ENCODE assay signal across 18 cellular contexts in the genomic region with DNA sequence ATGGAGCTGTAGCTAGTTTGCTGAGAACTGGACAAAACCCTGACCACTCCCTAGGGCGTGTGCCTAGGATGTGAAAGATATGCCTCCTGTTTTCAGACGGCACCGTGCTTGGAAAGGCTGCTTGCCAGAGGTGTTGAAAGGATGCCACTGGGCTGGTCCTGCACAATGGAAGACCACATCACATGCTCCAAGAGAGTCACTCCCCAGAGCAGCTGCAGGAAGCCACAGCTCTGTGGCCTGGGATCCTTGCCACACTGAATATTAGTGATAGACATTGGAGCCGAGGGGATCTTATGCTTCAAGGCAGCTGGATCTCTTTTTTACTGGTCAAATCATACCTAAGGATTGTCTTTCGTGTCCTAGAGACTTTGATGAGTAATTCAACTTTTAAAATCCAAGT. TPM values are rescaled to one million over a fixed set of nuclear protein-coding genes. Genes with fewer than 3 reads are reported as not detected.
DNase-seq lines count a peak whose midpoint lies in the region; ATAC-seq and TF ChIP-seq lines count a peak whose summit lies in the region.
"Had no signal": no experiment of that assay in that cellular context is flagged by ENCODE, and none has a peak within 500 bp of the region (broad histone marks: within the 10 kb centered on the region; RNA-seq: fewer than 3 reads in every experiment).

No MANE protein-coding gene starts in this region.

- peak overlapping the region; percentile 38 to 96 (median 81) for H3K27ac Mint-ChIP-seq in brain
- H3K27ac Mint-ChIP-seq: activated naive CD4-positive, alpha-beta T cell treated with anti-CD3 and anti-CD28 coated beads, Interleukin-2, amount 10 ng/mL, durations not matched to agents 7 days and 5 days; IgD-negative memory B cell had no signal

- no peaks in the 10 kb centered on the region for H3K36me3 Mint-ChIP-seq in brain
- H3K36me3 Mint-ChIP-seq: activated naive CD4-positive, alpha-beta T cell treated with anti-CD3 and anti-CD28 coated beads, Interleukin-2, amount 10 ng/mL, durations not matched to agents 7 days and 5 days; IgD-negative memory B cell had no signal

- TF ChIP-seq CTCF in brain (conservative IDR thresholded peaks at IDR 0.05) (no peak), GM20000 (IDR thresholded peaks at IDR 0.05; ENCODE audit: extremely low read depth, missing control alignments) (no peak)

- ATAC-seq in SK-N-SH treated with all-trans-retinoic acid at 6 μM for 48 hours: no peak

- H3K27me3 Mint-ChIP-seq in brain: no peaks in the 10 kb centered on the region

- peak overlapping the region in 2 of 5 experiments; percentile 23 to 72 for H3K4me3 Mint-ChIP-seq in brain
- H3K4me3 Mint-ChIP-seq: activated naive CD4-positive, alpha-beta T cell treated with anti-CD3 and anti-CD28 coated beads, Interleukin-2, amount 10 ng/mL, durations not matched to agents 7 days and 5 days; IgD-negative memory B cell had no signal

- peaks cover 18% of the 10 kb centered on the region for H3K4me1 Mint-ChIP-seq in brain
- H3K4me1 Mint-ChIP-seq: activated naive CD4-positive, alpha-beta T cell treated with anti-CD3 and anti-CD28 coated beads, Interleukin-2, amount 10 ng/mL, durations not matched to agents 7 days and 5 days had no signal

- no peaks in the 10 kb centered on the region for H3K9me3 Mint-ChIP-seq in brain
- H3K9me3 Mint-ChIP-seq: activated naive CD4-positive, alpha-beta T cell treated with anti-CD3 and anti-CD28 coated beads, Interleukin-2, amount 10 ng/mL, durations not matched to agents 7 days and 5 days; IgD-negative memory B cell had no signal

- DNase-seq in Ammon's horn (ENCODE audit: low spot score) (peak; percentile 21), LHCN-M2 (ENCODE audit: low read depth) (peak; percentile 98), medulla oblongata (ENCODE audit: extremely low spot score) (peak; percentile 45), NCI-H146 treated with DMSO at 0.1 percent for 48 hours (lab: John Stamatoyannopoulos, UW; ENCODE audit: unreplicated experiment) (no peak), NCI-H1105 (lab: John Stamatoyannopoulos, UW) (no peak), GM20000 (ENCODE audit: low spot score) (no peak)
- DNase-seq: activated CD8-positive, alpha-beta memory T cell treated with anti-CD3 and anti-CD28 coated beads, Interleukin-2, amount 50 U/mL, for 4 hours; activated naive CD4-positive, alpha-beta T cell treated with anti-CD3 and anti-CD28 coated beads, Interleukin-2, amount 10 ng/mL, durations not matched to agents 7 days and 5 days; AML-193; brain microvascular endothelial cell; DMS 273 treated with DMSO at 0.1 percent for 48 hours; NCI-H2227 treated with DMSO at 0.1 percent for 48 hours; SIG-M5; sigmoid colon; stimulated activated CD4-positive, alpha-beta T cell treated with anti-CD3 and anti-CD28 coated beads, Interleukin-4, amount 100 ng/mL, for 4 hours had no signal

TF ChIP-seq in SK-N-SH treated with all-trans-retinoic acid at 6 μM for 48 hours, 23 proteins besides CTCF, POLR2A, EP300 and RAD21:
- TF ChIP-seq GLIS3 (CRISPR knock-in tag; IDR thresholded peaks at IDR 0.05) (no peak), ISL1 (CRISPR knock-in tag; IDR thresholded peaks at IDR 0.05) (no peak), ZNF8 (CRISPR knock-in tag; IDR thresholded peaks at IDR 0.05) (no peak), ZNF70 (CRISPR knock-in tag; IDR thresholded peaks at IDR 0.05) (no peak), ZFP30 (CRISPR knock-in tag; IDR thresholded peaks at IDR 0.05) (no peak), OSR1 (CRISPR knock-in tag; IDR thresholded peaks at IDR 0.05) (no peak), ZFP3 (CRISPR knock-in tag; IDR thresholded peaks at IDR 0.05) (no peak), SNAI2 (CRISPR knock-in tag; IDR thresholded peaks at IDR 0.05) (no peak), ESRRG (CRISPR knock-in tag; IDR thresholded peaks at IDR 0.05) (no peak), CSDC2 (CRISPR knock-in tag; IDR thresholded peaks at IDR 0.05) (no peak)

RNA-seq across cellular contexts. Expression of gene APP, which starts 6.6 kb away (rescaled TPM):
- total RNA-seq in LHCN-M2 (2014; rRNA removed): 266 and 329 TPM in 2 replicates
- 313 TPM for polyA plus RNA-seq in LHCN-M2 (2012)
- polyA plus RNA-seq in brain (ENCODE audit: insufficient read depth, low read depth, low replicate concordance): 1,114 TPM

Comparison
In these comparisons a context has a peak if more than half of its experiments do, and no peak if none do; other contexts are left out.
1. DNase-seq: peak in Ammon's horn (single experiment), LHCN-M2 (single experiment) and medulla oblongata (single experiment); none in NCI-H146 treated with DMSO at 0.1 percent for 48 hours (single experiment), NCI-H1105 (single experiment) and GM20000 (single experiment).